In genomic region chrX:24149346-24150050, GRCh38 we compare ENCODE assay signal across 8 cellular contexts. TPM values are rescaled to one million over a fixed set of nuclear protein-coding genes. Genes with fewer than 3 reads are reported as not detected.
A peak's percentile ranks its signal among the peaks of the same experiment; 100 is the strongest.
DNase-seq lines count a peak whose midpoint lies in the region; ATAC-seq and TF ChIP-seq lines count a peak whose summit lies in the region.

Gene ZFX (plus strand): TSS chrX:24149729. CDS start chrX:24172743, 23,014 bp downstream.

- H3K27me3 ChIP-seq in endodermal cell (ENCODE audit: control insufficient read depth, insufficient read depth, low read length, poor library complexity, severe bottlenecking) = no peaks in the 10 kb centered on the region

- 0% methylated on average over 64 of the region's 105 CpGs; no CpG with 5 or more reads in 1 of the 2 experiments for WGBS in endodermal cell (ENCODE audit: insufficient coverage in 1 of 2, insufficient read length in 1 of 2), 2 experiments

- peak within 1 kb of the TSS; percentile 98 for H3K27ac ChIP-seq in endodermal cell (ENCODE audit: low read depth, low read length)

- no peaks in the 10 kb centered on the region for H3K4me1 ChIP-seq in endodermal cell (ENCODE audit: control insufficient read depth, insufficient read depth, low read length)

- peak within 1 kb of the TSS; percentile 93 for H3K27ac Mint-ChIP-seq in endodermal cell

- no peaks in the 10 kb centered on the region for H3K9me3 Mint-ChIP-seq in endodermal cell

- H3K36me3 Mint-ChIP-seq in endodermal cell (ENCODE audit: low read depth) = peaks cover 4% of the 10 kb centered on the region

- H3K27me3 Mint-ChIP-seq in endodermal cell (ENCODE audit: insufficient read depth) = no peaks in the 10 kb centered on the region

- ATAC-seq in HG02571 (IDR thresholded peaks at IDR 0.05; ENCODE audit: unreplicated experiment) = peak; percentile 43

- no peaks in the 10 kb centered on the region for H3K9me3 ChIP-seq in endodermal cell (ENCODE audit: control insufficient read depth, low read length)

- peak within 1 kb of the TSS; percentile 87 for H3K9ac ChIP-seq in endodermal cell (ENCODE audit: extremely low read depth, low read length, poor library complexity, severe bottlenecking)

- H3K4me1 Mint-ChIP-seq in endodermal cell = peaks cover 47% of the 10 kb centered on the region

- H3K4me3 Mint-ChIP-seq in endodermal cell = peak within 1 kb of the TSS; percentile 82

- TF ChIP-seq CTCF in endodermal cell (conservative IDR thresholded peaks at IDR 0.05) = no peak

- DNase-seq in DMS53 (lab: John Stamatoyannopoulos, UW) (peak; percentile 78), DMS53 treated with DMSO at 0.1 percent for 48 hours (lab: John Stamatoyannopoulos, UW; ENCODE audit: unreplicated experiment) (no peak), NCI-H2171 treated with DMSO at 0.1 percent for 48 hours (lab: John Stamatoyannopoulos, UW) (peak; percentile 32), endodermal cell (peak; percentile 88), midbrain (lab: John Stamatoyannopoulos, UW) (peak; percentile 50)
- DNase-seq in activated CD8-positive, alpha-beta memory T cell treated with anti-CD3 and anti-CD28 coated beads for 48 hours (ENCODE audit: low read depth in 2 of 3, low spot score in 2 of 3) = peak; percentile 7 to 64 (median 57)
- peak; percentile 35 to 53 for DNase-seq in stimulated activated CD8-positive, alpha-beta memory T cell treated with anti-CD3 and anti-CD28 coated beads, Interleukin-4, amount 100 ng/mL, for 1 hour (ENCODE audit: low read depth in 2 of 2, low spot score in 1 of 2)

- no peaks in the 10 kb centered on the region for H3K36me3 ChIP-seq in endodermal cell (ENCODE audit: control insufficient read depth, insufficient read depth, low read length)

- peak within 1 kb of the TSS; percentile 85 for H3K4me3 ChIP-seq in endodermal cell (ENCODE audit: low read length)

RNA-seq across cellular contexts. Expression of gene ZFX, which starts in this region (rescaled TPM):
- total RNA-seq in endodermal cell = 10 to 100 TPM; 20.3 to 51.0 TPM
- 13.0 TPM for polyA plus RNA-seq in endodermal cell (2013, experiment 1 of 2)
- 14.6 TPM for polyA plus RNA-seq in endodermal cell (2013, experiment 2 of 2)
